In genomic region chr2:109675666-109676345, GRCh38 we compare ENCODE assay signal across 21 cellular contexts.
A peak's percentile ranks its signal among the peaks of the same experiment; 100 is the strongest.
DNase-seq lines count a peak whose midpoint lies in the region; ATAC-seq, FAIRE-seq and TF ChIP-seq lines count a peak whose summit lies in the region.
"Had no signal": no experiment of that assay in that cellular context is flagged by ENCODE, and none has a peak within 500 bp of the region (broad histone marks: within the 10 kb centered on the region; RNA-seq: fewer than 3 reads in every experiment).

No MANE protein-coding gene starts in this region.

- no peak overlapping the region for H2BK15ac ChIP-seq in H1 (ENCODE audit: low read length)

- POLR2A ChIA-PET in H1 (lab: Charles Lee; ENCODE audit: partially characterized antibody): no interaction called here

- no peak overlapping the region for H4K91ac ChIP-seq in H1 (replicated peaks; ENCODE audit: insufficient read length, low read length)

- H2BK20ac ChIP-seq in H1 (ENCODE audit: low read length): no peak overlapping the region

- 95% methylated on average over 16 of the region's 17 CpGs; no CpG with 5 or more reads in 1 of the 2 experiments for WGBS in H1 (ENCODE audit: extremely low coverage in 1 of 2, insufficient coverage in 1 of 2, insufficient read length in 1 of 2, insufficient replicate concordance in 2 of 2, low coverage in 1 of 2, low lambda C conversion rate in 2 of 2, missing lambda C conversion rate in 1 of 2), 2 experiments

- H3K27ac Mint-ChIP-seq in stimulated activated effector memory CD8-positive, alpha-beta T cell treated with anti-CD3 and anti-CD28 coated beads, Interleukin-12 subunit alpha, Interleukin-12 subunit beta, amount 100 ng/mL, for 72 hours: no peak overlapping the region
- H3K27ac Mint-ChIP-seq: WTC11 had no signal

- H3K4me1 ChIP-seq in H1 (replicated peaks in 1 of 4; ENCODE audit: control insufficient read depth in 3 of 4, insufficient read depth in 4 of 4, low read length in 3 of 4): no peaks in the 10 kb centered on the region
- peaks cover 37% of the 10 kb centered on the region for H3K4me1 ChIP-seq in lower lobe of right lung

- no peaks in the 10 kb centered on the region for H3K79me1 ChIP-seq in H1 (ENCODE audit: low read depth, low read length)

- no peaks in the 10 kb centered on the region for H3K23me2 ChIP-seq in H1 (ENCODE audit: low read depth, low read length)

- TF ChIP-seq POLR2A in H1 (IDR thresholded peaks at IDR 0.05; ENCODE audit: control extremely low read depth in 1 of 2, low read depth in 2 of 2, low read length in 2 of 2): no peak

- no peak for TF ChIP-seq RAD21 in H1 (IDR thresholded peaks at IDR 0.05 in 1 of 2, conservative IDR thresholded peaks at IDR 0.05 in 1 of 2; ENCODE audit: low read depth in 2 of 2, low read length in 2 of 2)

- H3K4ac ChIP-seq in H1 (replicated peaks; ENCODE audit: insufficient read length, low read depth, low read length): no peak overlapping the region

- H4K5ac ChIP-seq in H1 (ENCODE audit: insufficient read length, low read depth, low read length): no peak overlapping the region

- H3K27ac ChIP-seq in H1 (ENCODE audit: low read depth, low read length) (no peak overlapping the region), lower lobe of right lung (no peak overlapping the region)
- H3K27ac ChIP-seq: C4-2B, esophagus muscularis mucosa had no signal

- H3K4me2 ChIP-seq in H1 (ENCODE audit: insufficient read depth in 1 of 2, low read depth in 2 of 2, low read length in 2 of 2): no peak overlapping the region

- H3K9me3 ChIP-seq in H1 (ENCODE audit: insufficient read depth in 2 of 2, low read depth in 1 of 2, low read length in 1 of 2) (0 out of 4 replicates have a peak, but pooled peaks cover 0 to 4% of the 10 kb centered on the region in 2 experiments), lower lobe of right lung (no peaks in the 10 kb centered on the region)
- H3K9me3 ChIP-seq: esophagus muscularis mucosa, MG63 had no signal

- H3K14ac ChIP-seq in H1 (ENCODE audit: insufficient read length): no peak overlapping the region

- DNase-seq in LoVo (ENCODE audit: low spot score) (peak; percentile 64), H1 (ENCODE audit: low read depth in 1 of 2, low spot score in 2 of 2) (no peak), lower lobe of right lung (no peak), NOMO-1 treated with DMSO at 0.1 percent for 48 hours (lab: John Stamatoyannopoulos, UW; ENCODE audit: unreplicated experiment) (no peak), SKM-1 treated with dmso at 0.1 percent for 144 hours (lab: John Stamatoyannopoulos, UW; ENCODE audit: unreplicated experiment) (no peak), foreskin melanocyte (no peak)
- DNase-seq in stimulated activated effector memory CD8-positive, alpha-beta T cell treated with anti-CD3 and anti-CD28 coated beads, Interleukin-12 subunit alpha, Interleukin-12 subunit beta, amount 100 ng/mL, for 72 hours (ENCODE audit: low spot score in 2 of 2): no peak
- DNase-seq: activated CD4-positive, alpha-beta T cell treated with anti-CD3 and anti-CD28 coated beads, Interleukin-2, amount 50 U/mL, for 4 hours; activated CD8-positive, alpha-beta memory T cell treated with anti-CD3 and anti-CD28 coated beads, Interleukin-2, amount 50 U/mL, for 48 hours; activated effector memory CD4-positive, alpha-beta T cell treated with Interleukin-2 at 50 U/mL for 16 hours; H7; left cardiac atrium; NCI-H526; stimulated activated CD4-positive, alpha-beta T cell treated with anti-CD3 and anti-CD28 coated beads, Interleukin-4, amount 100 ng/mL, for 24 hours; T-helper 9 cell had no signal

- no peak overlapping the region for H3K4me3 ChIP-seq in H1 (ENCODE audit: extremely low read depth in 1 of 4, insufficient read depth in 2 of 4, low read depth in 3 of 4, low read length in 4 of 4)
- no peak overlapping the region for H3K4me3 ChIP-seq in lower lobe of right lung
- H3K4me3 ChIP-seq: esophagus muscularis mucosa, MG63 had no signal

- no peak overlapping the region for H3K18ac ChIP-seq in H1 (ENCODE audit: extremely low read depth, low read length)

- CTCF ChIA-PET in H1 (lab: Charles Lee; ENCODE audit: partially characterized antibody): interaction anchor here (0.7 kb wide), 1 partner anchor 12 kb away, joined by 4 read pairs; no protein-coding TSS in a partner anchor

- 0 out of 2 replicates have a peak overlapping the region, but pooled peaks have one; percentile 44 for H2AFZ ChIP-seq in H1 (ENCODE audit: low read length)

- H2BK120ac ChIP-seq in H1 (replicated peaks; ENCODE audit: low read depth, low read length): no peak overlapping the region

- no peak overlapping the region for H2BK5ac ChIP-seq in H1 (ENCODE audit: low read depth, low read length)

- TF ChIP-seq EP300 in H1 (IDR thresholded peaks at IDR 0.05; ENCODE audit: borderline replicate concordance in 1 of 2, low read depth in 2 of 2, low read length in 2 of 2): no peak

- no peaks in the 10 kb centered on the region for H3K36me3 ChIP-seq in H1 (ENCODE audit: control insufficient read depth in 2 of 4, insufficient read depth in 4 of 4, low read length in 3 of 4)
- no peaks in the 10 kb centered on the region for H3K36me3 ChIP-seq in lower lobe of right lung
- H3K36me3 ChIP-seq: esophagus muscularis mucosa, MG63 had no signal

- H4K8ac ChIP-seq in H1 (ENCODE audit: extremely low read depth, insufficient read depth, low read length): peak overlapping the region; percentile 11; the same call in 1 of the 2 replicates

- H4K20me1 ChIP-seq in H1 (replicated peaks in 1 of 2; ENCODE audit: control insufficient read depth in 1 of 2, insufficient read depth in 2 of 2, low read length in 2 of 2): no peaks in the 10 kb centered on the region

- H3K27me3 ChIP-seq in H1 (replicated peaks in 1 of 4; ENCODE audit: control insufficient read depth in 3 of 4, extremely low read depth in 1 of 4, insufficient read depth in 3 of 4, low read length in 3 of 4): no peaks in the 10 kb centered on the region
- no peaks in the 10 kb centered on the region for H3K27me3 ChIP-seq in lower lobe of right lung (ENCODE audit: low read depth)
- H3K27me3 ChIP-seq: esophagus muscularis mucosa, MG63 had no signal

- no peaks in the 10 kb centered on the region for H3K79me2 ChIP-seq in H1 (ENCODE audit: control insufficient read depth in 1 of 2, insufficient read depth in 2 of 2, low read length in 2 of 2)

- H3K4me3 Mint-ChIP-seq in stimulated activated effector memory CD8-positive, alpha-beta T cell treated with anti-CD3 and anti-CD28 coated beads, Interleukin-12 subunit alpha, Interleukin-12 subunit beta, amount 100 ng/mL, for 72 hours: no peak overlapping the region
- H3K4me3 Mint-ChIP-seq: WTC11 had no signal

- ATAC-seq in lower lobe of right lung: peak; percentile 32 to 68
- peak; percentile 29 for ATAC-seq in stimulated activated effector memory CD8-positive, alpha-beta T cell treated with anti-CD3 and anti-CD28 coated beads, Interleukin-12 subunit alpha, Interleukin-12 subunit beta, amount 100 ng/mL, for 72 hours
- no peak for ATAC-seq in GM19035 (IDR thresholded peaks at IDR 0.05; ENCODE audit: unreplicated experiment)
- ATAC-seq: WTC11 had no signal

- H3K9ac ChIP-seq in H1 (replicated peaks in 1 of 4; ENCODE audit: extremely low read depth in 1 of 4, low read depth in 3 of 4, low read length in 3 of 4): no peak overlapping the region

- no peak for FAIRE-seq in H1 (lab: Jason Lieb, UNC)
- FAIRE-seq: G401.6 had no signal

- no peaks in the 10 kb centered on the region for H3K4me1 Mint-ChIP-seq in stimulated activated effector memory CD8-positive, alpha-beta T cell treated with anti-CD3 and anti-CD28 coated beads, Interleukin-12 subunit alpha, Interleukin-12 subunit beta, amount 100 ng/mL, for 72 hours

- H2BK12ac ChIP-seq in H1 (ENCODE audit: low read depth, low read length): no peak overlapping the region

- no peak overlapping the region for H2AK5ac ChIP-seq in H1 (ENCODE audit: low read depth, low read length)

- H3K9me3 Mint-ChIP-seq in stimulated activated effector memory CD8-positive, alpha-beta T cell treated with anti-CD3 and anti-CD28 coated beads, Interleukin-12 subunit alpha, Interleukin-12 subunit beta, amount 100 ng/mL, for 72 hours: no peaks in the 10 kb centered on the region

- no peak overlapping the region for H3K56ac ChIP-seq in H1 (replicated peaks; ENCODE audit: insufficient read length, low read depth, low read length)

- H3K36me3 Mint-ChIP-seq in stimulated activated effector memory CD8-positive, alpha-beta T cell treated with anti-CD3 and anti-CD28 coated beads, Interleukin-12 subunit alpha, Interleukin-12 subunit beta, amount 100 ng/mL, for 72 hours: no peaks in the 10 kb centered on the region
- H3K36me3 Mint-ChIP-seq: WTC11 had no signal

- intact Hi-C loops in lower lobe of right lung (cut with DNase I): no loop called here

- TF ChIP-seq CTCF in H1 (IDR thresholded peaks at IDR 0.05; ENCODE audit: control extremely low read depth in 1 of 3, insufficient read depth in 1 of 3, low read depth in 1 of 3, low read length in 3 of 3): no peak
- TF ChIP-seq CTCF in lower lobe of right lung (IDR thresholded peaks at IDR 0.05): no peak

- H3K23ac ChIP-seq in H1 (ENCODE audit: insufficient read length): no peak overlapping the region

TF ChIP-seq in H1, 55 proteins besides CTCF, POLR2A, EP300 and RAD21 (continues in another document):
- TF ChIP-seq CEBPB (IDR thresholded peaks at IDR 0.05; ENCODE audit: low read depth, low read length) (no peak), CHD1 (IDR thresholded peaks at IDR 0.05; ENCODE audit: low read depth, low read length) (no peak), SAP30 (IDR thresholded peaks at IDR 0.05; ENCODE audit: insufficient read depth, insufficient replicate concordance, low read length) (no peak), EGR1 (IDR thresholded peaks at IDR 0.05; ENCODE audit: borderline replicate concordance, low read depth, low read length) (no peak), POU5F1 (IDR thresholded peaks at IDR 0.05; ENCODE audit: low read depth, low read length) (no peak), MAFK (IDR thresholded peaks at IDR 0.05; ENCODE audit: low read depth, low read length) (no peak), GTF2F1 (IDR thresholded peaks at IDR 0.05; ENCODE audit: borderline replicate concordance, low read depth, low read length) (no peak), JUN (IDR thresholded peaks at IDR 0.05; ENCODE audit: low read depth, low read length) (no peak), ASH2L (IDR thresholded peaks at IDR 0.05; ENCODE audit: low read length) (no peak), MAX (IDR thresholded peaks at IDR 0.05) (no peak), SRF (IDR thresholded peaks at IDR 0.05; ENCODE audit: low read depth, low read length) (no peak), SIX5 (IDR thresholded peaks at IDR 0.05; ENCODE audit: low read depth, low read length) (no peak), YY1 (IDR thresholded peaks at IDR 0.05; ENCODE audit: low read depth, low read length) (no peak)
- TF ChIP-seq, protein P1, sequence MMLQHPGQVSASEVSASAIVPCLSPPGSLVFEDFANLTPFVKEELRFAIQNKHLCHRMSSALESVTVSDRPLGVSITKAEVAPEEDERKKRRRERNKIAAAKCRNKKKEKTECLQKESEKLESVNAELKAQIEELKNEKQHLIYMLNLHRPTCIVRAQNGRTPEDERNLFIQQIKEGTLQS (IDR thresholded peaks at IDR 0.05; ENCODE audit: insufficient read depth, low read depth, low read length): no peak
